8 cellular contexts compared by ENCODE assay signal in the genomic region with DNA sequence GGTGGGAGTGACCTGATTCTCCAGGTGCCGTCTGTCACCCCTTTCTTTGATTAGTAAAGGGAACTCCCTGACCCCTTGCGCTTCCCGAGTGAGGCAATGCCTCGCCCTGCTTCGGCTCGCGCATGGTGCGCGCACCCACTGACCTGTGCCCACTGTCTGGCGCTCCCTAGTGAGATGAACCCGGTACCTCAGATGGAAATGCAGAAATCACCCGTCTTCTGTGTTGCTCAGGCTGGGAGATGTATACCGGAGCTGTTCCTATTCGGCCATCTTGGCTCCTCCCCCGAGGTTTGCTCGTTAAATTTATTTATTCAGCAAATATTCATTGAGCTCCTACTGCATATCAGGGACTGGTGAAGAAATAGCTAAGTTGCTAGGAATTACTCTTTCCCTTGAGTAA.
DNase-seq lines count a peak whose midpoint lies in the region; TF ChIP-seq lines count a peak whose summit lies in the region.
"Not testable (repeated sequence)": the region's sequence is repeated elsewhere in the genome, so short reads cannot be mapped to it uniquely, and the experiment has no call there.

No MANE protein-coding gene starts in this region.

- not testable (repeated sequence) for H2BK12ac ChIP-seq in trophoblast cell (ENCODE audit: low read length)

- not testable (repeated sequence) for H3K14ac ChIP-seq in trophoblast cell (ENCODE audit: low read length)

- no CpG with 5 or more reads among the region's 16 CpGs for WGBS in trophoblast cell (ENCODE audit: extremely low coverage, insufficient coverage, insufficient read length)

- H4K8ac ChIP-seq in trophoblast cell (ENCODE audit: low read depth, low read length): not testable (repeated sequence)

- H2BK120ac ChIP-seq in trophoblast cell (ENCODE audit: insufficient read depth, low read length, poor library complexity): not testable (repeated sequence)

- H3K4me3 ChIP-seq in Caco-2 (ENCODE audit: low read depth, low read length): peak overlapping the region; percentile 51
- H3K4me3 ChIP-seq in HUES48 (ENCODE audit: low read depth, low read length): peak overlapping the region; percentile 59
- peak overlapping the region; percentile 43 for H3K4me3 ChIP-seq in NT2/D1 (ENCODE audit: insufficient read length, low read depth)
- peak overlapping the region; percentile 39 for H3K4me3 ChIP-seq in iPS-18a (ENCODE audit: low read length)
- not testable (repeated sequence) for H3K4me3 ChIP-seq in trophoblast cell (ENCODE audit: low read depth, low read length)

- not testable (repeated sequence) for H4K91ac ChIP-seq in trophoblast cell (ENCODE audit: low read depth, low read length)

- H3K27me3 ChIP-seq in Caco-2 (replicated peaks; ENCODE audit: control insufficient read depth, insufficient read depth, low read length); HUES48 (ENCODE audit: control insufficient read depth, insufficient read depth, low read length); NT2/D1 (ENCODE audit: insufficient read depth, insufficient read length); iPS-18a (ENCODE audit: control insufficient read depth, insufficient read depth, low read length); trophoblast cell (ENCODE audit: insufficient read depth, low read length): not testable (repeated sequence)

- DNase-seq in Caco-2 (peak; percentile 52 to 56), NCI-H146 treated with DMSO at 0.1 percent for 48 hours (lab: John Stamatoyannopoulos, UW; ENCODE audit: unreplicated experiment) (peak; percentile 27), NCI-H2227 treated with DMSO at 0.1 percent for 48 hours (lab: John Stamatoyannopoulos, UW) (peak; percentile 10), trophoblast cell (peak; percentile 21 to 55)
- not testable (repeated sequence) for DNase-seq in NT2/D1 (ENCODE audit: low read depth, low spot score); chondrocyte (ENCODE audit: low spot score)

- intact Hi-C loops in Caco-2 (cut with micrococcal nuclease; ENCODE audit: unreplicated experiment): loop anchor here (10.0 kb wide), 1 partner anchor 655 kb away; no protein-coding TSS in a partner anchor

- H3K23ac ChIP-seq in trophoblast cell (ENCODE audit: low read length): not testable (repeated sequence)

- not testable (repeated sequence) for H2BK5ac ChIP-seq in trophoblast cell (ENCODE audit: low read depth, low read length, poor library complexity)

- H3K4me3 Mint-ChIP-seq in Caco-2 (ENCODE audit: unreplicated experiment) (peak overlapping the region; percentile 77), chondrocyte (ENCODE audit: unreplicated experiment) (peak overlapping the region; percentile 64)

- H3K18ac ChIP-seq in trophoblast cell (ENCODE audit: low read length): not testable (repeated sequence)

- H3K79me1 ChIP-seq in trophoblast cell (ENCODE audit: low read length): not testable (repeated sequence)

- H3K4me2 ChIP-seq in trophoblast cell (ENCODE audit: low read length): not testable (repeated sequence)

- H3K9me3 ChIP-seq in Caco-2; HUES48 (ENCODE audit: control insufficient read depth, insufficient read depth, low read length); NT2/D1 (ENCODE audit: insufficient read depth, low read length); iPS-18a (ENCODE audit: control insufficient read depth, low read depth, low read length); trophoblast cell (ENCODE audit: insufficient read depth, low read depth, low read length): not testable (repeated sequence)

- not testable (repeated sequence) for H2AK5ac ChIP-seq in trophoblast cell (ENCODE audit: low read length)

- POLR2A ChIA-PET in Caco-2 (lab: Charles Lee): not testable (repeated sequence)

- not testable (repeated sequence) for H3K79me2 ChIP-seq in trophoblast cell (ENCODE audit: control insufficient read depth, insufficient read depth, low read length, poor library complexity)

- H3K9ac ChIP-seq in HUES48 (ENCODE audit: low read depth, low read length); iPS-18a (ENCODE audit: low read length); trophoblast cell (ENCODE audit: low read length): not testable (repeated sequence)
- peak overlapping the region; percentile 56 for H3K9ac ChIP-seq in NT2/D1 (ENCODE audit: insufficient read length, low read depth)

- H3K4ac ChIP-seq in trophoblast cell (ENCODE audit: low read depth, low read length): not testable (repeated sequence)

- not testable (repeated sequence) for H3K27me3 Mint-ChIP-seq in Caco-2 (ENCODE audit: insufficient read depth, unreplicated experiment); chondrocyte (ENCODE audit: low read depth)

- not testable (repeated sequence) for H3K36me3 Mint-ChIP-seq in Caco-2 (ENCODE audit: insufficient read depth, unreplicated experiment); chondrocyte (ENCODE audit: low read depth)

- H2AFZ ChIP-seq in trophoblast cell (ENCODE audit: insufficient read depth, low read length, poor library complexity): not testable (repeated sequence)

- not testable (repeated sequence) for TF ChIP-seq CTCF in Caco-2 (IDR thresholded peaks at IDR 0.05; ENCODE audit: insufficient read depth in 1 of 2, low read depth in 1 of 2, low read length in 1 of 2, severe bottlenecking in 1 of 2, unreplicated experiment in 1 of 2); chondrocyte (IDR thresholded peaks at IDR 0.05)

- TSS peak; percentile 66 for BruUV-seq in Caco-2 (replicated peaks; lab: Mats Ljungman, UMichigan)

- CTCF ChIA-PET in Caco-2 (lab: Charles Lee): not testable (repeated sequence)

- H3K9me3 Mint-ChIP-seq in Caco-2 (ENCODE audit: unreplicated experiment); chondrocyte (ENCODE audit: low read depth): not testable (repeated sequence)

- not testable (repeated sequence) for H4K12ac ChIP-seq in trophoblast cell (ENCODE audit: low read depth, low read length)

- not testable (repeated sequence) for H3K4me1 ChIP-seq in Caco-2; HUES48 (ENCODE audit: control insufficient read depth, insufficient read depth, low read length); NT2/D1 (ENCODE audit: insufficient read depth, insufficient read length); iPS-18a (ENCODE audit: control insufficient read depth, low read depth, low read length); trophoblast cell (ENCODE audit: control insufficient read depth in 1 of 2, insufficient read depth in 2 of 2, low read length in 2 of 2)

- not testable (repeated sequence) for H3K27ac ChIP-seq in HUES48 (ENCODE audit: low read depth, low read length); iPS-18a (ENCODE audit: low read length); trophoblast cell (ENCODE audit: low read depth, low read length)

- peak overlapping the region; percentile 53 for H3K27ac Mint-ChIP-seq in Caco-2 (ENCODE audit: unreplicated experiment)
- not testable (repeated sequence) for H3K27ac Mint-ChIP-seq in chondrocyte (ENCODE audit: unreplicated experiment)

- H3K36me3 ChIP-seq in Caco-2 (ENCODE audit: control insufficient read depth, insufficient read depth, low read length); HUES48 (ENCODE audit: control insufficient read depth, insufficient read depth, low read length); NT2/D1 (ENCODE audit: insufficient read depth, insufficient read length, low read length); iPS-18a (ENCODE audit: control insufficient read depth, low read depth, low read length); trophoblast cell (ENCODE audit: control insufficient read depth in 1 of 2, insufficient read depth in 2 of 2, low read length in 2 of 2): not testable (repeated sequence)

- not testable (repeated sequence) for H3K4me1 Mint-ChIP-seq in Caco-2 (ENCODE audit: low read depth, unreplicated experiment); chondrocyte (ENCODE audit: low read depth)
